15 cellular contexts compared by ENCODE assay signal in the genomic region with DNA sequence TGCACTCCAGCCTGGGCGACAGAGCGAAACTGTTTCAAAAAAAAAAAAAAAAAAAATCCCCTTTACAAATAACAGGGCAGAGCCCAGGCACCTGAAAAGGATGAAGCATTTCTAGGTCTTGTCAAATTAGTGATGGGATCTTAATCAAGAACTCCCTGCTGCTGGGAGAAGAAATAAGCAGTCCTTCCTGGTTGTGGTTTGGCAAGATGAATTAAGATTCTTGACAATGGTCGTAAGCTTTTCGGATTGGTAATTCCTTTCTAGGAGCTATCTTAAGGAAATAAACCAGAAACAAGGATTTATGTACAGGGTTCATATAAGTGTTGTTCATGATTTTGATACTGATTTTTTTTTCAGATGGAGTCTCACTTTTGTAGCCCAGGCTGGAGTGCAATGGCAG. TPM values are rescaled to one million over a fixed set of nuclear protein-coding genes. Genes with fewer than 3 reads are reported as not detected.
DNase-seq lines count a peak whose midpoint lies in the region; TF ChIP-seq lines count a peak whose summit lies in the region.
"Had no signal": no experiment of that assay in that cellular context is flagged by ENCODE, and none has a peak within 500 bp of the region (broad histone marks: within the 10 kb centered on the region; RNA-seq: fewer than 3 reads in every experiment).

No MANE protein-coding gene starts in this region.

- H2AFZ ChIP-seq in OCI-LY7 (ENCODE audit: low read length) = no peak overlapping the region
- H2AFZ ChIP-seq: GM23248 had no signal

- BruUV-seq in OCI-LY7 (replicated peaks; lab: Mats Ljungman, UMichigan) = no TSS peak

- no peaks in the 10 kb centered on the region for H4K20me1 ChIP-seq in OCI-LY7 (ENCODE audit: insufficient read depth, low read length)

- H3K9me3 ChIP-seq in OCI-LY7 (ENCODE audit: low read length) = no peaks in the 10 kb centered on the region
- H3K9me3 ChIP-seq: A549, BE2C had no signal

- DNase-seq in DMS79 treated with DMSO at 0.1 percent for 48 hours (lab: John Stamatoyannopoulos, UW) = peak; percentile 8
- peak; percentile 48 for DNase-seq in M059J (ENCODE audit: low read depth)
- DNase-seq in choroid plexus epithelial cell (ENCODE audit: low read depth) = peak; percentile 6
- DNase-seq in OCI-LY7 (ENCODE audit: low spot score) = no peak
- DNase-seq in caudate nucleus (lab: John Stamatoyannopoulos, UW) = no peak
- DNase-seq in amygdala (lab: John Stamatoyannopoulos, UW) = no peak
- DNase-seq: BE2C; CD8-positive, alpha-beta T cell; COR-L47; DMS153; GM23248 had no signal

- no peak overlapping the region for H3K4me2 ChIP-seq in OCI-LY7 (ENCODE audit: low read length)
- H3K4me2 ChIP-seq: A549 had no signal

- H3K4me3 ChIP-seq in choroid plexus epithelial cell (ENCODE audit: low read depth, low read length) = no peak overlapping the region
- H3K4me3 ChIP-seq in OCI-LY7 (ENCODE audit: low read depth, low read length, poor library complexity, severe bottlenecking) = no peak overlapping the region
- H3K4me3 ChIP-seq: A549, GM12878, GM23248 had no signal

- POLR2A ChIA-PET in OCI-LY7 (lab: Charles Lee) = interaction anchor here (0.6 to 1.2 kb wide), 5 partner anchors 9 to 1893 kb away, joined by 3 read pairs; no protein-coding TSS in a partner anchor

- H3K9me2 ChIP-seq in OCI-LY7 (ENCODE audit: insufficient read depth, low read length) = no peaks in the 10 kb centered on the region

- intact Hi-C loops in OCI-LY7 (cut with micrococcal nuclease; ENCODE audit: unreplicated experiment) = no loop called here

- H3K27ac ChIP-seq in OCI-LY7 (ENCODE audit: low read depth, low read length, poor library complexity, severe bottlenecking) (no peak overlapping the region), caudate nucleus (ENCODE audit: low read depth, low read length) (no peak overlapping the region)
- H3K27ac ChIP-seq: A549, GM23248 had no signal

- TF ChIP-seq CTCF in choroid plexus epithelial cell (conservative IDR thresholded peaks at IDR 0.05; ENCODE audit: low read depth, low read length) (no peak), OCI-LY7 (conservative IDR thresholded peaks at IDR 0.05; ENCODE audit: low read length) (no peak)

- CTCF ChIA-PET in OCI-LY7 (lab: Charles Lee; ENCODE audit: unreplicated experiment) = no interaction called here

- no peaks in the 10 kb centered on the region for H3K4me1 ChIP-seq in OCI-LY7 (ENCODE audit: insufficient read depth, low read length, poor library complexity, severe bottlenecking)

- no peaks in the 10 kb centered on the region for H3K36me3 ChIP-seq in OCI-LY7 (ENCODE audit: insufficient read depth, low read length)
- H3K36me3 ChIP-seq: BE2C had no signal

- H3K79me2 ChIP-seq in OCI-LY7 (ENCODE audit: insufficient read depth, low read depth, low read length) = no peaks in the 10 kb centered on the region

RNA-seq across cellular contexts. Expression of a gene that starts 1.3 kb away (rescaled TPM):
- 0.98 and 1.4 TPM in 2 replicates for total RNA-seq in M059J (2014; rRNA removed; shearing (Covaris generic))
- total RNA-seq in OCI-LY7 (2014; rRNA removed; shearing (Covaris generic)) = 0.06 TPM in 1 of 2 replicates, not detected in the other
- total RNA-seq in OCI-LY7 (2022) = 0.13 TPM in 1 of 2 replicates, not detected in the other
- total RNA-seq: CD8-positive, alpha-beta T cell had no signal

RNA-seq across cellular contexts. Expression of a gene that starts 32.1 kb away (rescaled TPM):
- 17.5 and 27.5 TPM in 2 replicates for total RNA-seq in M059J (2014; rRNA removed; shearing (Covaris generic))
- 25.7 and 29.0 TPM in 2 replicates for total RNA-seq in OCI-LY7 (2014; rRNA removed; shearing (Covaris generic))
- total RNA-seq in OCI-LY7 (2022) = 27.3 and 29.4 TPM in 2 replicates

RNA-seq across cellular contexts. Expression of a gene that starts 39.4 kb away (rescaled TPM):
- not detected in 2 replicates for total RNA-seq in M059J (2014; rRNA removed; shearing (Covaris generic))
- 0.19 and 0.54 TPM in 2 replicates for total RNA-seq in OCI-LY7 (2014; rRNA removed; shearing (Covaris generic))
- total RNA-seq in OCI-LY7 (2022) = 0.10 and 0.89 TPM in 2 replicates
- total RNA-seq: CD8-positive, alpha-beta T cell; Daoy; GM23248; HepG2 had no signal

RNA-seq across cellular contexts. Expression of a gene that starts 59.5 kb away (rescaled TPM):
- 11.0 and 13.3 TPM in 2 replicates for total RNA-seq in M059J (2014; rRNA removed; shearing (Covaris generic))
- total RNA-seq in OCI-LY7 (2014; rRNA removed; shearing (Covaris generic)) = 5.6 and 6.9 TPM in 2 replicates
- 6.6 and 10.0 TPM in 2 replicates for total RNA-seq in OCI-LY7 (2022)

Comparison
In these comparisons a context has a peak if more than half of its experiments do, and no peak if none do; other contexts are left out.
1. DNase-seq: peak in DMS79 treated with DMSO at 0.1 percent for 48 hours (single experiment), M059J (single experiment) and choroid plexus epithelial cell (single experiment); none in OCI-LY7 (single experiment), caudate nucleus (0 of 61) and amygdala (0 of 56).